ENCODE assay signal across 24 cellular contexts in the genomic region with DNA sequence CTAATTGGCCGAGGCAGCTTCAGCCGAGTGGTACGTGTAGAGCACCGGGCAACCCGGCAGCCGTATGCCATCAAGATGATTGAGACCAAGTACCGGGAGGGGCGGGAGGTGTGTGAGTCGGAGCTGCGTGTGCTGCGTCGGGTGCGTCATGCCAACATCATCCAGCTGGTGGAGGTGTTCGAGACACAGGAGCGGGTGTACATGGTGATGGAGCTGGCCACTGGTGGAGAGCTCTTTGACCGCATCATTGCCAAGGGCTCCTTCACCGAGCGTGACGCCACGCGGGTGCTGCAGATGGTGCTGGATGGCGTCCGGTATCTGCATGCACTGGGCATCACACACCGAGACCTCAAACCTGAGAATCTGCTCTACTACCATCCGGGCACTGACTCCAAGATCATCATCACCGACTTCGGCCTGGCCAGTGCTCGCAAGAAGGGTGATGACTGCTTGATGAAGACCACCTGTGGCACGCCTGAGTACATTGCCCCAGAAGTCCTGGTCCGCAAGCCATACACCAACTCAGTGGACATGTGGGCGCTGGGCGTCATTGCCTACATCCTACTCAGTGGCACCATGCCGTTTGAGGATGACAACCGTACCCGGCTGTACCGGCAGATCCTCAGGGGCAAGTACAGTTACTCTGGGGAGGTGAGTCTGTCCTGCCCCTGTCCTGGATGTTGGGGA. TPM values are rescaled to one million over a fixed set of nuclear protein-coding genes. Genes with fewer than 3 reads are reported as not detected.
DNase-seq lines count a peak whose midpoint lies in the region; ATAC-seq, FAIRE-seq and TF ChIP-seq lines count a peak whose summit lies in the region.
"Had no signal": no experiment of that assay in that cellular context is flagged by ENCODE, and none has a peak within 500 bp of the region (broad histone marks: within the 10 kb centered on the region; RNA-seq: fewer than 3 reads in every experiment).

No MANE protein-coding gene starts in this region.

- peaks cover 18% of the 10 kb centered on the region for H3K4me1 ChIP-seq in DND-41 (ENCODE audit: insufficient read depth, low read length)
- peaks cover 0 to 6% of the 10 kb centered on the region in 2 experiments; a peak in 1 of 5 replicates for H3K4me1 ChIP-seq in K562 (replicated peaks in 1 of 2; ENCODE audit: control insufficient read depth in 2 of 2, insufficient read depth in 2 of 2, low read length in 2 of 2)
- peaks cover 0 to 7% of the 10 kb centered on the region in 2 donors for H3K4me1 ChIP-seq in neuronal stem cell (ENCODE audit: control insufficient read depth in 2 of 2, insufficient read depth in 1 of 2, low read depth in 1 of 2, low read length in 2 of 2)
- H3K4me1 ChIP-seq: body of pancreas had no signal

- FAIRE-seq in K562 (lab: Jason Lieb, UNC), result no peak
- FAIRE-seq: H54 had no signal

- peak overlapping the region; percentile 84 for H3K27ac Mint-ChIP-seq in activated CD4-positive, alpha-beta T cell treated with anti-CD3 and anti-CD28 coated beads, Interleukin-2, amount 10 ng/mL, durations not matched to agents 24 days and 14 days
- H3K27ac Mint-ChIP-seq: B cell had no signal

- in situ Hi-C loops in K562 (cut with MboI), result no loop called here

- TF ChIP-seq POLR2A in K562 (conservative IDR thresholded peaks at IDR 0.05), result no peak

- H4K8ac ChIP-seq in neuronal stem cell (ENCODE audit: low read depth, low read length), result no peak overlapping the region

- H3K9me3 Mint-ChIP-seq in activated CD4-positive, alpha-beta T cell treated with anti-CD3 and anti-CD28 coated beads, Interleukin-2, amount 10 ng/mL, durations not matched to agents 24 days and 14 days, result no peaks in the 10 kb centered on the region

- H4K91ac ChIP-seq in neuronal stem cell (ENCODE audit: low read depth, low read length, poor library complexity), result no peak overlapping the region

- TF ChIP-seq RAD21 in K562 (CRISPR knock-in tag; conservative IDR thresholded peaks at IDR 0.05 in 1 of 2, IDR thresholded peaks at IDR 0.05 in 1 of 2), result no peak

- H3K4me2 ChIP-seq in DND-41 (ENCODE audit: insufficient read depth, low read length), result no peak overlapping the region
- H3K4me2 ChIP-seq in K562 (ENCODE audit: insufficient read depth, low read length), result no peak overlapping the region
- H3K4me2 ChIP-seq in neuronal stem cell (ENCODE audit: insufficient read depth, low read length, poor library complexity, severe bottlenecking), result no peak overlapping the region
- H3K4me2 ChIP-seq: PC-9 had no signal

- no peaks in the 10 kb centered on the region for H3K9me1 ChIP-seq in K562 (ENCODE audit: control insufficient read depth, insufficient read depth, low read length)

- no peaks in the 10 kb centered on the region for H3K27me3 Mint-ChIP-seq in activated CD4-positive, alpha-beta T cell treated with anti-CD3 and anti-CD28 coated beads, Interleukin-2, amount 10 ng/mL, durations not matched to agents 24 days and 14 days
- H3K27me3 Mint-ChIP-seq: B cell, T-helper 17 cell had no signal

- H2BK15ac ChIP-seq in neuronal stem cell (ENCODE audit: low read length), result no peak overlapping the region

- no peak overlapping the region for H2BK120ac ChIP-seq in neuronal stem cell (ENCODE audit: low read depth, low read length)

- H3K4me3 ChIP-seq in DND-41 (ENCODE audit: low read depth in 1 of 2, low read length in 2 of 2) (no peak overlapping the region), K562 (no peak overlapping the region), neuronal stem cell (ENCODE audit: low read length in 2 of 2) (no peak overlapping the region)
- H3K4me3 ChIP-seq: body of pancreas, PC-9, SJCRH30, upper lobe of left lung had no signal

- CTCF ChIA-PET in K562 (lab: Yijun Ruan, JAX; ENCODE audit: low intra/inter-chr PET ratio), result no interaction called here

- peaks cover 9% of the 10 kb centered on the region for H3K79me1 ChIP-seq in neuronal stem cell (ENCODE audit: low read depth, low read length)

- H3K27me3 ChIP-seq in DND-41 (ENCODE audit: insufficient read depth, low read length, poor library complexity) (no peaks in the 10 kb centered on the region), K562 (ENCODE audit: control insufficient read depth in 2 of 2, insufficient read depth in 2 of 2, low read length in 2 of 2) (no peaks in the 10 kb centered on the region), neuronal stem cell (ENCODE audit: control insufficient read depth in 3 of 3, insufficient read depth in 3 of 3, low read depth in 1 of 3, low read length in 3 of 3) (no peaks in the 10 kb centered on the region)
- H3K27me3 ChIP-seq: body of pancreas, SJCRH30, upper lobe of left lung had no signal

- 94% methylated on average over 32 of the region's 36 CpGs for WGBS in K562 (ENCODE audit: insufficient coverage, low coverage, missing lambda C conversion rate)
- WGBS in neuronal stem cell (ENCODE audit: extremely low coverage in 2 of 2, insufficient read length in 2 of 2, insufficient replicate concordance in 1 of 2), 2 donors, result no CpG with 5 or more reads among the region's 36 CpGs

- H3K9ac ChIP-seq in DND-41 (ENCODE audit: low read depth, low read length) (no peak overlapping the region), K562 (ENCODE audit: insufficient read depth in 1 of 2, low read depth in 2 of 2, low read length in 2 of 2) (peak overlapping the region in 1 of 2 experiments; percentile 41; a peak in 2 of 4 replicates), neuronal stem cell (ENCODE audit: low read depth, low read length, poor library complexity) (no peak overlapping the region)

- POLR2A ChIA-PET in K562 (lab: Yijun Ruan, JAX), result interaction anchor here (0.6 to 2.7 kb wide), 2 partner anchors 12 to 19 kb away, joined by 3 to 13 read pairs; no protein-coding TSS in a partner anchor

- no peak for TF ChIP-seq EP300 in K562 (IDR thresholded peaks at IDR 0.05; ENCODE audit: low read length)

- DNase-seq in activated CD4-positive, alpha-beta T cell treated with anti-CD3 and anti-CD28 coated beads, Interleukin-2, amount 10 ng/mL, durations not matched to agents 24 days and 14 days, result no peak
- no peak for DNase-seq in activated CD4-positive, alpha-beta T cell treated with anti-CD3 and anti-CD28 coated beads for 4 hours
- DNase-seq in DND-41, result no peak
- DNase-seq in K562 (ENCODE audit: extremely low read depth in 1 of 4, low spot score in 3 of 4), result no peak
- no peak for DNase-seq in neuronal stem cell (ENCODE audit: low spot score)
- no peak for DNase-seq in NCI-H748 treated with DMSO at 0.1 percent for 48 hours (lab: John Stamatoyannopoulos, UW)
- DNase-seq: activated CD4-positive, alpha-beta T cell treated with anti-CD3 and anti-CD28 coated beads, Interleukin-2, amount 50 U/mL, for 4 hours; body of pancreas; cortex of kidney; EL; NCI-H446; PC-9; T-helper 17 cell had no signal

- peak; percentile 4 for TF ChIP-seq CTCF in DND-41 (IDR thresholded peaks at IDR 0.05; ENCODE audit: borderline replicate concordance, extremely low read depth, low read length, poor library complexity, severe bottlenecking)
- no peak for TF ChIP-seq CTCF in K562 (IDR thresholded peaks at IDR 0.05 in 2 of 3, conservative IDR thresholded peaks at IDR 0.05 in 1 of 3; ENCODE audit: insufficient read depth in 2 of 3, low read depth in 1 of 3, low read length in 3 of 3)

- peak overlapping the region; percentile 30 for H2BK5ac ChIP-seq in neuronal stem cell (ENCODE audit: low read length)

- no TSS peak for BruUV-seq in K562 (replicated peaks; lab: Mats Ljungman, UMichigan)

- intact Hi-C loops in activated CD4-positive, alpha-beta T cell treated with anti-CD3 and anti-CD28 coated beads, Interleukin-2, amount 10 ng/mL, durations not matched to agents 24 days and 14 days (cut with micrococcal nuclease), result no loop called here
- intact Hi-C loops in K562 (cut with micrococcal nuclease), result no loop called here

- no peak overlapping the region for H2BK12ac ChIP-seq in neuronal stem cell (ENCODE audit: low read length)

- H3K36me3 ChIP-seq in DND-41 (ENCODE audit: insufficient read depth, low read length) (peaks cover 27% of the 10 kb centered on the region), K562 (ENCODE audit: control insufficient read depth, insufficient read depth, low read length) (no peaks in the 10 kb centered on the region; the same call in 2 of the 3 replicates), neuronal stem cell (replicated peaks in 1 of 2; ENCODE audit: control insufficient read depth in 2 of 2, insufficient read depth in 2 of 2, low read length in 2 of 2) (peaks cover 15 to 43% of the 10 kb centered on the region in 2 donors)
- H3K36me3 ChIP-seq: SJCRH30 had no signal

- no peak overlapping the region for H3K18ac ChIP-seq in neuronal stem cell (ENCODE audit: low read length)

- ATAC-seq in DND-41 (ENCODE audit: insufficient read depth, low read depth) (no peak), K562 (no peak), HG02973 (IDR thresholded peaks at IDR 0.05; ENCODE audit: unreplicated experiment) (no peak), GM19035 (IDR thresholded peaks at IDR 0.05; ENCODE audit: unreplicated experiment) (no peak)
- ATAC-seq: body of pancreas had no signal

- no peaks in the 10 kb centered on the region for H3K9me3 ChIP-seq in DND-41 (ENCODE audit: insufficient read depth, low read length, severe bottlenecking)
- H3K9me3 ChIP-seq in K562 (replicated peaks; ENCODE audit: control insufficient read depth, insufficient read depth, low read depth, low read length), result no peaks in the 10 kb centered on the region
- no peaks in the 10 kb centered on the region for H3K9me3 ChIP-seq in neuronal stem cell (replicated peaks in 1 of 2; ENCODE audit: control insufficient read depth in 2 of 2, insufficient read depth in 1 of 2, low read depth in 1 of 2, low read length in 2 of 2)
- H3K9me3 ChIP-seq: body of pancreas, SJCRH30, upper lobe of left lung had no signal

- H4K20me1 ChIP-seq in DND-41 (ENCODE audit: insufficient read depth, low read length) (peaks cover 17% of the 10 kb centered on the region), K562 (replicated peaks; ENCODE audit: control insufficient read depth, insufficient read depth, low read length) (no peaks in the 10 kb centered on the region; the same call in 1 of the 2 replicates)

- peaks cover 14% of the 10 kb centered on the region for H3K4me1 Mint-ChIP-seq in activated CD4-positive, alpha-beta T cell treated with anti-CD3 and anti-CD28 coated beads, Interleukin-2, amount 10 ng/mL, durations not matched to agents 24 days and 14 days

- no peak overlapping the region for H3K14ac ChIP-seq in neuronal stem cell (ENCODE audit: low read length)

- H3K4ac ChIP-seq in neuronal stem cell (ENCODE audit: low read length), result no peak overlapping the region

- H3K23ac ChIP-seq in neuronal stem cell (ENCODE audit: low read depth, low read length, poor library complexity), result no peak overlapping the region

- peaks cover 22% of the 10 kb centered on the region for H3K36me3 Mint-ChIP-seq in activated CD4-positive, alpha-beta T cell treated with anti-CD3 and anti-CD28 coated beads, Interleukin-2, amount 10 ng/mL, durations not matched to agents 24 days and 14 days (ENCODE audit: low read depth)

- no peak overlapping the region for H3K4me3 Mint-ChIP-seq in activated CD4-positive, alpha-beta T cell treated with anti-CD3 and anti-CD28 coated beads, Interleukin-2, amount 10 ng/mL, durations not matched to agents 24 days and 14 days
- H3K4me3 Mint-ChIP-seq: B cell, T-helper 17 cell had no signal

- H3K79me2 ChIP-seq in DND-41 (ENCODE audit: insufficient read depth, low read length), result peaks cover 6% of the 10 kb centered on the region; the same call in 1 of the 2 replicates
- H3K79me2 ChIP-seq in K562 (ENCODE audit: control insufficient read depth, insufficient read depth, low read length), result no peaks in the 10 kb centered on the region

- no peak overlapping the region for H2AK5ac ChIP-seq in neuronal stem cell (ENCODE audit: low read depth, low read length)

- no peak overlapping the region for H3K27ac ChIP-seq in DND-41 (ENCODE audit: low read length)
- no peak overlapping the region for H3K27ac ChIP-seq in K562 (ENCODE audit: extremely low read depth, low read depth, low read length)
- no peak overlapping the region for H3K27ac ChIP-seq in neuronal stem cell (replicated peaks; ENCODE audit: low read length)
- H3K27ac ChIP-seq: body of pancreas, PC-9, SJCRH30, upper lobe of left lung had no signal

- H2AFZ ChIP-seq in DND-41 (ENCODE audit: low read depth, low read length), result no peak overlapping the region
- no peak overlapping the region for H2AFZ ChIP-seq in K562 (ENCODE audit: low read depth, low read length)
- no peak overlapping the region for H2AFZ ChIP-seq in neuronal stem cell (ENCODE audit: low read length)
- H2AFZ ChIP-seq: PC-9 had no signal

RNA-seq across cellular contexts. Expression of a gene that starts 16.1 kb away (rescaled TPM):
- total RNA-seq in activated CD4-positive, alpha-beta T cell treated with anti-CD3 and anti-CD28 coated beads, Interleukin-2, amount 10 ng/mL, durations not matched to agents 24 days and 14 days, result 14.4 and 16.3 TPM in 2 replicates
- 20.7 and 55.9 TPM in 2 replicates for total RNA-seq in K562 (2011; cell fraction: chromatin; rRNA removed; ENCODE audit: low replicate concordance)
- 27.2 and 30.7 TPM in 2 replicates for total RNA-seq in K562 (2011; cell fraction: nucleolus; rRNA removed)
- total RNA-seq in K562 (2011; cell fraction: nucleoplasm; rRNA removed), result 23.5 and 24.8 TPM in 2 replicates
- total RNA-seq in K562 (2014; rRNA removed) (6.7 and 6.9 TPM in 2 replicates), K562 (2014; rRNA removed; fragmentation: Illumina TruSeq; extraction: Trizol) (3.7 and 4.6 TPM in 2 replicates), K562 (2015; rRNA removed; fragmentation: Illumina TruSeq; extraction: Trizol) (7.7 and 9.4 TPM in 2 replicates), K562 (2021) (17.1 and 20.9 TPM in 2 replicates)
- polyA plus RNA-seq in K562 (2011; rRNA removed) (15.7 and 18.9 TPM in 2 replicates), K562 (2014; fragmentation: Illumina TruSeq; extraction: Trizol) (11.8 and 15.4 TPM in 2 replicates), K562 (2014; fragmentation: Nextera tagmentation; extraction: Ambion mirVana) (1 to 10 TPM in 1 of 2 experiments, under 1 TPM in 1; 0.96 to 1.0 TPM), K562 (2014; rRNA removed) (10.7 and 12.1 TPM in 2 replicates)
- 24.6 and 37.2 TPM in 2 replicates for polyA plus RNA-seq in K562 (2011; cell fraction: cytosol; rRNA removed)
- polyA plus RNA-seq in K562 (2011; cell fraction: nucleus; rRNA removed), result 21.2 and 32.6 TPM in 2 replicates
- 15.2 and 29.4 TPM in 2 replicates for polyA plus RNA-seq in K562 (2012)
- polyA minus RNA-seq in K562 (2011; rRNA and poly(A)+ RNA removed), result 13.8 and 19.3 TPM in 2 replicates
- polyA minus RNA-seq in K562 (2011; cell fraction: cytosol; rRNA and poly(A)+ RNA removed), result 15.1 and 16.6 TPM in 2 replicates
- 11.6 and 11.7 TPM in 2 replicates for polyA minus RNA-seq in K562 (2011; cell fraction: nucleus; rRNA and poly(A)+ RNA removed)
- polyA plus RNA-seq in neuronal stem cell (2013, experiment 1 of 2), result 34.6 TPM
- 30.4 TPM for polyA plus RNA-seq in neuronal stem cell (2013, experiment 2 of 2)

RNA-seq across cellular contexts. Expression of a gene that starts 22.5 kb away (rescaled TPM):
- 6.0 and 6.5 TPM in 2 replicates for total RNA-seq in activated CD4-positive, alpha-beta T cell treated with anti-CD3 and anti-CD28 coated beads, Interleukin-2, amount 10 ng/mL, durations not matched to agents 24 days and 14 days
- total RNA-seq in K562 (2011; cell fraction: chromatin; rRNA removed; ENCODE audit: low replicate concordance), result 6.7 and 9.8 TPM in 2 replicates
- 9.2 and 10.8 TPM in 2 replicates for total RNA-seq in K562 (2011; cell fraction: nucleolus; rRNA removed)
- 3.4 and 3.5 TPM in 2 replicates for total RNA-seq in K562 (2011; cell fraction: nucleoplasm; rRNA removed)
- total RNA-seq in K562 (2014; rRNA removed) (4.0 and 5.6 TPM in 2 replicates), K562 (2014; rRNA removed; fragmentation: Illumina TruSeq; extraction: Trizol) (2.0 and 2.4 TPM in 2 replicates), K562 (2015; rRNA removed; fragmentation: Illumina TruSeq; extraction: Trizol) (2.4 and 3.4 TPM in 2 replicates), K562 (2021) (3.8 and 4.1 TPM in 2 replicates)
- polyA plus RNA-seq in K562 (2011; rRNA removed) (1.4 TPM in 2 replicates), K562 (2014; fragmentation: Illumina TruSeq; extraction: Trizol) (3.3 TPM in 2 replicates), K562 (2014; fragmentation: Nextera tagmentation; extraction: Ambion mirVana) (1 to 10 TPM; 1.7 to 2.5 TPM), K562 (2014; rRNA removed) (5.2 and 5.5 TPM in 2 replicates)
- polyA plus RNA-seq in K562 (2011; cell fraction: cytosol; rRNA removed), result 2.0 and 5.9 TPM in 2 replicates
- 4.2 and 10.5 TPM in 2 replicates for polyA plus RNA-seq in K562 (2011; cell fraction: nucleus; rRNA removed)
- 1.8 and 4.6 TPM in 2 replicates for polyA plus RNA-seq in K562 (2012)
- 0.75 and 1.7 TPM in 2 replicates for polyA minus RNA-seq in K562 (2011; rRNA and poly(A)+ RNA removed)
- 0.95 and 1.7 TPM in 2 replicates for polyA minus RNA-seq in K562 (2011; cell fraction: cytosol; rRNA and poly(A)+ RNA removed)
- 0.78 and 2.2 TPM in 2 replicates for polyA minus RNA-seq in K562 (2011; cell fraction: nucleus; rRNA and poly(A)+ RNA removed)
- 0.46 TPM for polyA plus RNA-seq in neuronal stem cell (2013, experiment 1 of 2)
- 0.43 TPM for polyA plus RNA-seq in neuronal stem cell (2013, experiment 2 of 2)
- total RNA-seq: kidney epithelial cell, M059J had no signal

RNA-seq across cellular contexts. Expression of a gene that starts 24.5 kb away (rescaled TPM):
- 0.63 TPM in 1 of 2 replicates, not detected in the other for total RNA-seq in activated CD4-positive, alpha-beta T cell treated with anti-CD3 and anti-CD28 coated beads, Interleukin-2, amount 10 ng/mL, durations not matched to agents 24 days and 14 days
- total RNA-seq in K562 (2011; cell fraction: chromatin; rRNA removed; ENCODE audit: low replicate concordance), result 0.60 TPM in 1 of 2 replicates, not detected in the other
- total RNA-seq in K562 (2011; cell fraction: nucleolus; rRNA removed), result 0.83 and 1.6 TPM in 2 replicates
- total RNA-seq in K562 (2011; cell fraction: nucleoplasm; rRNA removed), result 1.3 and 1.8 TPM in 2 replicates
- total RNA-seq in K562 (2014; rRNA removed) (0.45 and 0.59 TPM in 2 replicates), K562 (2014; rRNA removed; fragmentation: Illumina TruSeq; extraction: Trizol) (not detected in 2 replicates), K562 (2015; rRNA removed; fragmentation: Illumina TruSeq; extraction: Trizol) (not detected in 2 replicates), K562 (2021) (0.47 and 0.86 TPM in 2 replicates)
- polyA plus RNA-seq in K562 (2011; rRNA removed) (0.22 TPM in 1 of 2 replicates, not detected in the other), K562 (2014; fragmentation: Illumina TruSeq; extraction: Trizol) (0.47 TPM in 1 of 2 replicates, not detected in the other), K562 (2014; fragmentation: Nextera tagmentation; extraction: Ambion mirVana) (not detected), K562 (2014; rRNA removed) (0.43 and 0.64 TPM in 2 replicates)
- 0.75 and 1.9 TPM in 2 replicates for polyA plus RNA-seq in K562 (2011; cell fraction: cytosol; rRNA removed)
- 3.1 and 4.8 TPM in 2 replicates for polyA plus RNA-seq in K562 (2011; cell fraction: nucleus; rRNA removed)
- 0.20 and 2.4 TPM in 2 replicates for polyA plus RNA-seq in K562 (2012)
- not detected in 2 replicates for polyA minus RNA-seq in K562 (2011; rRNA and poly(A)+ RNA removed)
- not detected in 2 replicates for polyA minus RNA-seq in K562 (2011; cell fraction: cytosol; rRNA and poly(A)+ RNA removed)
- not detected in 2 replicates for polyA minus RNA-seq in K562 (2011; cell fraction: nucleus; rRNA and poly(A)+ RNA removed)
- polyA plus RNA-seq in neuronal stem cell (2013, experiment 1 of 2), result 0.70 TPM
- 0.42 TPM for polyA plus RNA-seq in neuronal stem cell (2013, experiment 2 of 2)
- total RNA-seq: A172, body of pancreas, lung microvascular endothelial cell, occipital lobe, PC-9, SJCRH30 had no signal

RNA-seq across cellular contexts. Expression of a gene that starts 27.5 kb away (rescaled TPM):
- 211 and 214 TPM in 2 replicates for total RNA-seq in activated CD4-positive, alpha-beta T cell treated with anti-CD3 and anti-CD28 coated beads, Interleukin-2, amount 10 ng/mL, durations not matched to agents 24 days and 14 days
- total RNA-seq in K562 (2011; cell fraction: chromatin; rRNA removed; ENCODE audit: low replicate concordance), result 1.6 and 9.1 TPM in 2 replicates
- 14.7 and 18.7 TPM in 2 replicates for total RNA-seq in K562 (2011; cell fraction: nucleolus; rRNA removed)
- total RNA-seq in K562 (2011; cell fraction: nucleoplasm; rRNA removed), result 7.4 and 9.6 TPM in 2 replicates
- total RNA-seq in K562 (2014; rRNA removed), result 101 and 105 TPM in 2 replicates
- 17.9 and 24.9 TPM in 2 replicates for total RNA-seq in K562 (2014; rRNA removed; fragmentation: Illumina TruSeq; extraction: Trizol)
- total RNA-seq in K562 (2015; rRNA removed; fragmentation: Illumina TruSeq; extraction: Trizol), result 53.1 and 53.4 TPM in 2 replicates
- 73.0 and 73.1 TPM in 2 replicates for total RNA-seq in K562 (2021)
- 17.3 and 21.0 TPM in 2 replicates for polyA plus RNA-seq in K562 (2011; rRNA removed)
- polyA plus RNA-seq in K562 (2011; cell fraction: cytosol; rRNA removed), result 46.1 and 143 TPM in 2 replicates
- 17.2 and 24.0 TPM in 2 replicates for polyA plus RNA-seq in K562 (2011; cell fraction: nucleus; rRNA removed)
- polyA plus RNA-seq in K562 (2012), result 84.8 and 94.3 TPM in 2 replicates
- polyA plus RNA-seq in K562 (2014; fragmentation: Illumina TruSeq; extraction: Trizol), result 11.7 and 44.6 TPM in 2 replicates
- polyA plus RNA-seq in K562 (2014; fragmentation: Nextera tagmentation; extraction: Ambion mirVana), result 10 to 100 TPM; 33.5 to 51.0 TPM
- 94.1 and 118 TPM in 2 replicates for polyA plus RNA-seq in K562 (2014; rRNA removed)
- 2.5 and 3.3 TPM in 2 replicates for polyA minus RNA-seq in K562 (2011; rRNA and poly(A)+ RNA removed)
- 20.3 and 25.1 TPM in 2 replicates for polyA minus RNA-seq in K562 (2011; cell fraction: cytosol; rRNA and poly(A)+ RNA removed)
- 13.1 and 14.0 TPM in 2 replicates for polyA minus RNA-seq in K562 (2011; cell fraction: nucleus; rRNA and poly(A)+ RNA removed)
- polyA plus RNA-seq in neuronal stem cell (2013, experiment 1 of 2), result 9.9 TPM
- polyA plus RNA-seq in neuronal stem cell (2013, experiment 2 of 2), result 10.6 TPM

RNA-seq across cellular contexts. Expression of a gene that starts 34.7 kb away (rescaled TPM):
- 16.5 and 18.2 TPM in 2 replicates for total RNA-seq in activated CD4-positive, alpha-beta T cell treated with anti-CD3 and anti-CD28 coated beads, Interleukin-2, amount 10 ng/mL, durations not matched to agents 24 days and 14 days
- 40.9 and 121 TPM in 2 replicates for total RNA-seq in K562 (2011; cell fraction: chromatin; rRNA removed; ENCODE audit: low replicate concordance)
- 59.7 and 75.9 TPM in 2 replicates for total RNA-seq in K562 (2011; cell fraction: nucleolus; rRNA removed)
- 41.1 and 47.6 TPM in 2 replicates for total RNA-seq in K562 (2011; cell fraction: nucleoplasm; rRNA removed)
- total RNA-seq in K562 (2014; rRNA removed), result 6.8 and 9.0 TPM in 2 replicates
- 3.0 and 3.2 TPM in 2 replicates for total RNA-seq in K562 (2014; rRNA removed; fragmentation: Illumina TruSeq; extraction: Trizol)
- 4.1 and 4.5 TPM in 2 replicates for total RNA-seq in K562 (2015; rRNA removed; fragmentation: Illumina TruSeq; extraction: Trizol)
- 14.2 and 21.0 TPM in 2 replicates for total RNA-seq in K562 (2021)
- 6.7 and 14.9 TPM in 2 replicates for polyA plus RNA-seq in K562 (2011; rRNA removed)
- 9.5 and 10.8 TPM in 2 replicates for polyA plus RNA-seq in K562 (2011; cell fraction: cytosol; rRNA removed)
- 72.6 and 86.1 TPM in 2 replicates for polyA plus RNA-seq in K562 (2011; cell fraction: nucleus; rRNA removed)
- polyA plus RNA-seq in K562 (2012), result 14.1 and 15.5 TPM in 2 replicates
- 5.0 and 5.6 TPM in 2 replicates for polyA plus RNA-seq in K562 (2014; fragmentation: Illumina TruSeq; extraction: Trizol)
- polyA plus RNA-seq in K562 (2014; fragmentation: Nextera tagmentation; extraction: Ambion mirVana), result under 1 TPM; 0.46 to 0.94 TPM
- 7.6 and 14.9 TPM in 2 replicates for polyA plus RNA-seq in K562 (2014; rRNA removed)
- polyA minus RNA-seq in K562 (2011; rRNA and poly(A)+ RNA removed), result 1.5 and 2.2 TPM in 2 replicates
- polyA minus RNA-seq in K562 (2011; cell fraction: cytosol; rRNA and poly(A)+ RNA removed), result 2.3 and 6.2 TPM in 2 replicates
- 8.9 and 10.0 TPM in 2 replicates for polyA minus RNA-seq in K562 (2011; cell fraction: nucleus; rRNA and poly(A)+ RNA removed)
- polyA plus RNA-seq in neuronal stem cell (2013, experiment 1 of 2), result 13.5 TPM
- 14.5 TPM for polyA plus RNA-seq in neuronal stem cell (2013, experiment 2 of 2)
